8 cellular contexts compared by ENCODE assay signal in genomic region chr5:219492-219891, GRCh38. TPM values are rescaled to one million over a fixed set of nuclear protein-coding genes. Genes with fewer than 3 reads are reported as not detected.
DNase-seq lines count a peak whose midpoint lies in the region; ATAC-seq and TF ChIP-seq lines count a peak whose summit lies in the region.

No MANE protein-coding gene starts in this region.

- no peak for TF ChIP-seq CTCF in choroid plexus epithelial cell (conservative IDR thresholded peaks at IDR 0.05; ENCODE audit: low read depth, low read length)

- peak overlapping the region; percentile 11 for H3K27ac ChIP-seq in urinary bladder (ENCODE audit: low read depth)

- peaks cover 31% of the 10 kb centered on the region for H3K4me1 ChIP-seq in mononuclear cell (ENCODE audit: insufficient read depth, low read length)
- H3K4me1 ChIP-seq in urinary bladder (ENCODE audit: insufficient read depth): no peaks in the 10 kb centered on the region

- H3K27me3 ChIP-seq in mononuclear cell (ENCODE audit: insufficient read depth, low read length): no peaks in the 10 kb centered on the region

- ATAC-seq in GM19035 (IDR thresholded peaks at IDR 0.05; ENCODE audit: unreplicated experiment): no peak

- in situ Hi-C loops in SK-MEL-5 (cut with HindIII; ENCODE audit: low pct_unique_long_range_greater_than_20kb, low sequenced_read_pairs): no loop called here

- WGBS in urinary bladder: 26% methylated on average over 9 of the region's 9 CpGs

- no peaks in the 10 kb centered on the region for H3K36me3 ChIP-seq in urinary bladder (ENCODE audit: insufficient read depth)

- DNase-seq in NOMO-1 treated with DMSO at 0.1 percent for 48 hours (lab: John Stamatoyannopoulos, UW; ENCODE audit: unreplicated experiment) (peak; percentile 37), NOMO-1 treated with dmso at 0.1 percent for 144 hours (lab: John Stamatoyannopoulos, UW; ENCODE audit: unreplicated experiment) (no peak), SK-MEL-5 (ENCODE audit: low read depth, low spot score) (peak; percentile 44), choroid plexus epithelial cell (ENCODE audit: low read depth) (peak; percentile 42), NCI-H2171 treated with DMSO at 0.1 percent for 48 hours (lab: John Stamatoyannopoulos, UW) (no peak)

- H3K4me3 ChIP-seq in choroid plexus epithelial cell (ENCODE audit: low read depth, low read length) (peak overlapping the region; percentile 90), mononuclear cell (ENCODE audit: low read length) (peak overlapping the region; percentile 89), urinary bladder (ENCODE audit: low read depth, low read length) (peak overlapping the region; percentile 27)

- H3K9me3 ChIP-seq in mononuclear cell (ENCODE audit: low read depth, low read length): no peaks in the 10 kb centered on the region

RNA-seq across cellular contexts. Expression of gene SDHA, which starts 1.4 kb away (rescaled TPM):
- 129 and 140 TPM in 2 replicates for total RNA-seq in SK-MEL-5 (2014; rRNA removed; shearing (Covaris generic))
- 180 and 186 TPM in 2 replicates for polyA plus RNA-seq in SK-MEL-5 (2015; cell fraction: cytosol; rRNA removed)
- polyA plus RNA-seq in SK-MEL-5 (2015; cell fraction: nucleus; rRNA removed): 80.6 and 121 TPM in 2 replicates
- total RNA-seq in mononuclear cell (186 TPM), urinary bladder (58.3 TPM)
- 106 TPM for polyA plus RNA-seq in urinary bladder

RNA-seq across cellular contexts. Expression of gene CCDC127, which starts 1.5 kb away (rescaled TPM):
- 7.4 and 9.9 TPM in 2 replicates for total RNA-seq in SK-MEL-5 (2014; rRNA removed; shearing (Covaris generic))
- 6.1 and 6.6 TPM in 2 replicates for polyA plus RNA-seq in SK-MEL-5 (2015; cell fraction: cytosol; rRNA removed)
- 3.1 and 3.2 TPM in 2 replicates for polyA plus RNA-seq in SK-MEL-5 (2015; cell fraction: nucleus; rRNA removed)
- total RNA-seq in mononuclear cell: 1.4 TPM
- 5.7 TPM for total RNA-seq in urinary bladder
- 6.5 TPM for polyA plus RNA-seq in urinary bladder

RNA-seq across cellular contexts. Expression of gene LRRC14B, which starts 28.2 kb away (rescaled TPM):
- not detected in 2 replicates for total RNA-seq in SK-MEL-5 (2014; rRNA removed; shearing (Covaris generic))
- not detected in 2 replicates for polyA plus RNA-seq in SK-MEL-5 (2015; cell fraction: cytosol; rRNA removed)
- not detected in 2 replicates for polyA plus RNA-seq in SK-MEL-5 (2015; cell fraction: nucleus; rRNA removed)
- total RNA-seq in mononuclear cell (not detected), urinary bladder (0.58 TPM)
- polyA plus RNA-seq in urinary bladder: not detected

RNA-seq across cellular contexts. Expression of gene PDCD6, which starts 52.0 kb away (rescaled TPM):
- 387 and 420 TPM in 2 replicates for total RNA-seq in SK-MEL-5 (2014; rRNA removed; shearing (Covaris generic))
- polyA plus RNA-seq in SK-MEL-5 (2015; cell fraction: cytosol; rRNA removed): 231 and 263 TPM in 2 replicates
- polyA plus RNA-seq in SK-MEL-5 (2015; cell fraction: nucleus; rRNA removed): 266 and 337 TPM in 2 replicates
- total RNA-seq in mononuclear cell (26.9 TPM), urinary bladder (64.5 TPM)
- polyA plus RNA-seq in urinary bladder: 140 TPM

Comparison
In these comparisons a context has a peak if more than half of its experiments do, and no peak if none do; other contexts are left out.
1. DNase-seq: peak in NOMO-1 treated with DMSO at 0.1 percent for 48 hours (single experiment), SK-MEL-5 (single experiment) and choroid plexus epithelial cell (single experiment); none in NOMO-1 treated with dmso at 0.1 percent for 144 hours (single experiment) and NCI-H2171 treated with DMSO at 0.1 percent for 48 hours (single experiment).
2. H3K4me3 ChIP-seq: peak in every context shown above with its lines; median percentile 90 in choroid plexus epithelial cell; 89 in mononuclear cell; 27 in urinary bladder.